Comparison of ENCODE assay signal across 16 cellular contexts in genomic region chr9:69252436-69252835, GRCh38.
DNase-seq lines count a peak whose midpoint lies in the region; ATAC-seq, FAIRE-seq and TF ChIP-seq lines count a peak whose summit lies in the region.
"Had no signal": no experiment of that assay in that cellular context is flagged by ENCODE, and none has a peak within 500 bp of the region (broad histone marks: within the 10 kb centered on the region; RNA-seq: fewer than 3 reads in every experiment).

No MANE protein-coding gene starts in this region.

- POLR2A ChIA-PET in RWPE1 (lab: Yijun Ruan, JAX; ENCODE audit: low non-redundant PET), result no interaction called here
- POLR2A ChIA-PET in PC-3 (lab: Charles Lee; ENCODE audit: unreplicated experiment), result no interaction called here

- dilution Hi-C loops in mammary epithelial cell (cut with HindIII; ENCODE audit: low sequenced_read_pairs), result no loop called here

- ATAC-seq in foreskin keratinocyte (peak; percentile 83), PC-3 (no peak), GM19397 (IDR thresholded peaks at IDR 0.05; ENCODE audit: unreplicated experiment) (no peak)
- ATAC-seq: HCT116, Right ventricle myocardium inferior had no signal

- BruUV-seq in mammary epithelial cell (replicated peaks; lab: Mats Ljungman, UMichigan) (no TSS peak), PC-3 (replicated peaks; lab: Mats Ljungman, UMichigan) (no TSS peak)

- no peaks in the 10 kb centered on the region for H3K79me2 ChIP-seq in mammary epithelial cell (ENCODE audit: insufficient read depth, low read length)
- no peaks in the 10 kb centered on the region for H3K79me2 ChIP-seq in PC-3 (ENCODE audit: low read length)

- WGBS in mammary epithelial cell (ENCODE audit: low coverage, missing lambda C conversion rate), result 78% methylated on average over 5 of the region's 5 CpGs

- peaks cover 7% of the 10 kb centered on the region for H3K36me3 Mint-ChIP-seq in neural crest cell (ENCODE audit: low read depth)

- in situ Hi-C loops in mammary epithelial cell (cut with MboI; ENCODE audit: low sequenced_read_pairs in 2 of 2), result no loop called here

- intact Hi-C loops in mammary epithelial cell (cut with micrococcal nuclease), result loop anchor here (2.0 kb wide), 1 partner anchor 74 kb away; no protein-coding TSS in a partner anchor
- intact Hi-C loops in PC-3 (cut with micrococcal nuclease), result no loop called here

- H4K20me1 ChIP-seq in mammary epithelial cell (ENCODE audit: insufficient read depth, low read length) (no peaks in the 10 kb centered on the region), PC-3 (ENCODE audit: low read length) (no peaks in the 10 kb centered on the region)

- peak overlapping the region; percentile 3 for H3K27ac Mint-ChIP-seq in neural crest cell (ENCODE audit: unreplicated experiment)

- H3K4me1 Mint-ChIP-seq in neural crest cell, result no peaks in the 10 kb centered on the region
- H3K4me1 Mint-ChIP-seq: CD14-positive monocyte had no signal

- H3K36me3 ChIP-seq in mammary epithelial cell (ENCODE audit: insufficient read depth, low read length) (peaks cover 33% of the 10 kb centered on the region), PC-3 (ENCODE audit: low read depth, low read length) (no peaks in the 10 kb centered on the region; the same call in 1 of the 2 replicates)

- H3K27me3 ChIP-seq in mammary epithelial cell (ENCODE audit: insufficient read depth, low read length) (no peaks in the 10 kb centered on the region), foreskin keratinocyte (no peaks in the 10 kb centered on the region), PC-3 (ENCODE audit: low read length) (no peaks in the 10 kb centered on the region)

- no peaks in the 10 kb centered on the region for H3K9me3 ChIP-seq in mammary epithelial cell (replicated peaks; ENCODE audit: insufficient read depth, low read length)
- H3K9me3 ChIP-seq in PC-3 (ENCODE audit: low read length), result no peaks in the 10 kb centered on the region

- H3K4me2 ChIP-seq in mammary epithelial cell (ENCODE audit: insufficient read depth, low read depth, low read length), result no peak overlapping the region
- H3K4me2 ChIP-seq in PC-3 (ENCODE audit: low read length), result no peak overlapping the region

- no peaks in the 10 kb centered on the region for H3K27me3 Mint-ChIP-seq in neural crest cell (ENCODE audit: low read depth)

- H3K9me3 Mint-ChIP-seq in neural crest cell, result no peaks in the 10 kb centered on the region
- H3K9me3 Mint-ChIP-seq: CD14-positive monocyte had no signal

- H3K27ac ChIP-seq in RWPE1 (peak overlapping the region; percentile 75), mammary epithelial cell (ENCODE audit: insufficient read depth, low read depth, low read length) (peak overlapping the region; percentile 2), foreskin keratinocyte (peak overlapping the region; percentile 97), PC-3 (ENCODE audit: low read length) (no peak overlapping the region)

- no peak for FAIRE-seq in RCC 7860 (lab: Jason Lieb, UNC)

- H2AFZ ChIP-seq in mammary epithelial cell (ENCODE audit: low read depth, low read length) (no peak overlapping the region), PC-3 (ENCODE audit: low read length) (no peak overlapping the region)

- no peak overlapping the region for H3K9ac ChIP-seq in mammary epithelial cell (ENCODE audit: insufficient read depth, low read length)
- H3K9ac ChIP-seq in PC-3 (ENCODE audit: low read length), result no peak overlapping the region

- H3K4me3 ChIP-seq in mammary epithelial cell (replicated peaks in 1 of 3; ENCODE audit: insufficient read depth in 1 of 3, low read depth in 2 of 3, low read length in 3 of 3) (no peak overlapping the region), PC-3 (ENCODE audit: low read length) (no peak overlapping the region)

- H3K9me2 ChIP-seq in PC-3 (replicated peaks; ENCODE audit: low read length), result no peaks in the 10 kb centered on the region

- TF ChIP-seq CTCF in RWPE1 (conservative IDR thresholded peaks at IDR 0.05; ENCODE audit: low read depth) (no peak), mammary epithelial cell (conservative IDR thresholded peaks at IDR 0.05 in 1 of 2, IDR thresholded peaks at IDR 0.05 in 1 of 2; ENCODE audit: extremely low read depth in 1 of 2, insufficient read depth in 1 of 2, low read depth in 1 of 2, low read length in 2 of 2) (no peak), foreskin keratinocyte (conservative IDR thresholded peaks at IDR 0.05) (no peak), neural crest cell (conservative IDR thresholded peaks at IDR 0.05) (no peak), PC-3 (conservative IDR thresholded peaks at IDR 0.05; ENCODE audit: low read depth, low read length) (no peak)

- H3F3A ChIP-seq in PC-3 (ENCODE audit: low read length, unreplicated experiment), result no peaks in the 10 kb centered on the region

- CTCF ChIA-PET in RWPE1 (lab: Yijun Ruan, JAX), result no interaction called here
- CTCF ChIA-PET in mammary epithelial cell (lab: Charles Lee; ENCODE audit: low non-redundant PET), result no interaction called here
- CTCF ChIA-PET in PC-3 (lab: Charles Lee), result no interaction called here

- no peak for DNase-seq in RWPE1 (ENCODE audit: low spot score)
- DNase-seq in mammary epithelial cell, result no peak
- peak; percentile 69 to 88 for DNase-seq in foreskin keratinocyte
- DNase-seq in neural crest cell (ENCODE audit: low read depth, low spot score), result no peak
- no peak for DNase-seq in PC-3
- DNase-seq in RCC 7860 (ENCODE audit: low spot score), result no peak
- DNase-seq in NCI-H82 treated with DMSO at 0.1 percent for 48 hours (lab: John Stamatoyannopoulos, UW; ENCODE audit: unreplicated experiment), result no peak
- DNase-seq: DMS53, KBM-7, NCI-H1048, NCI-H2227 treated with DMSO at 0.1 percent for 48 hours, NCI-H526 had no signal

- H3K4me1 ChIP-seq in mammary epithelial cell (ENCODE audit: insufficient read depth, low read length), result peaks cover 12% of the 10 kb centered on the region
- H3K4me1 ChIP-seq in foreskin keratinocyte, result peaks cover 13% of the 10 kb centered on the region
- H3K4me1 ChIP-seq in PC-3 (ENCODE audit: insufficient read depth, low read length), result no peaks in the 10 kb centered on the region

- no peak overlapping the region for H3K4me3 Mint-ChIP-seq in neural crest cell
- H3K4me3 Mint-ChIP-seq: CD14-positive monocyte had no signal

Comparison
In these comparisons a context has a peak if more than half of its experiments do, and no peak if none do; other contexts are left out.
1. DNase-seq: peak in foreskin keratinocyte (2 of 2); none in RWPE1 (single experiment), mammary epithelial cell (single experiment), neural crest cell (single experiment), PC-3 (single experiment), RCC 7860 (single experiment) and NCI-H82 treated with DMSO at 0.1 percent for 48 hours (single experiment).